In the genomic region with DNA sequence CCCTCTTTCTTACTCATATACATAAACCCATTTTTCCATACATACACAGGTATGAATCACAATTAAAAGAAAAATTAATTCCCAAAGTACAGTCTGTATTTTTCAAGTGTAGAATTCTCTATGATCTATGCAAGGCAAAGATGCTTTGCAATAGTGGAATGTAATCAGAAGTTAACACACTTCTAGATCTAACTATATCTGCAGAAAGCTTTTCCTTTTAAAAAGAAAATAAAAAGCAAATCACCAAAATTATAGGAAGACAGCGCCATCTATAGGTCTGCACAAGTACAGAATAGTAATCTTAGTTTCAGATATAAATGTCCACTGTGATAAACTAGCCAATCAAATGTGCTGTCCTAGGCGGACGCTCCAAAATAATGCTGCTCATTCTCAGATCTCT, we compare ENCODE assay signal across 8 cellular contexts. TPM values are rescaled to one million over a fixed set of nuclear protein-coding genes. Genes with fewer than 3 reads are reported as not detected.
A peak's percentile ranks its signal among the peaks of the same experiment; 100 is the strongest.
DNase-seq lines count a peak whose midpoint lies in the region; ATAC-seq and TF ChIP-seq lines count a peak whose summit lies in the region.

No MANE protein-coding gene starts in this region.

- no peaks in the 10 kb centered on the region for H3K36me3 ChIP-seq in Karpas-422 (ENCODE audit: insufficient read depth, low read length)

- peak; percentile 33 for DNase-seq in DMS79 (lab: John Stamatoyannopoulos, UW)
- peak; percentile 85 for DNase-seq in Karpas-422
- peak; percentile 73 for DNase-seq in OCI-M1 (lab: John Stamatoyannopoulos, UW)
- peak; percentile 59 for DNase-seq in epithelial cell of esophagus (ENCODE audit: low read depth)
- peak; percentile 53 for DNase-seq in renal cortical epithelial cell (ENCODE audit: low read depth)
- DNase-seq in stimulated activated CD4-positive, alpha-beta T cell treated with anti-CD3 and anti-CD28 coated beads, Interleukin-2, amount 100 ng/mL, for 48 hours: no peak

- peak overlapping the region; percentile 14 for H3K4me2 ChIP-seq in Karpas-422 (ENCODE audit: low read depth, low read length, poor library complexity, severe bottlenecking)

- H3K27ac ChIP-seq in Karpas-422 (ENCODE audit: low read length): no peak overlapping the region

- H2AFZ ChIP-seq in Karpas-422 (ENCODE audit: low read length): no peak overlapping the region

- TF ChIP-seq CTCF in epithelial cell of esophagus (IDR thresholded peaks at IDR 0.05; ENCODE audit: insufficient read depth, low read depth, low read length, missing control alignments): peak; percentile 61

- H3K4me3 ChIP-seq in Karpas-422 (ENCODE audit: low read length): no peak overlapping the region
- H3K4me3 ChIP-seq in epithelial cell of esophagus (ENCODE audit: low read length): no peak overlapping the region

- no peaks in the 10 kb centered on the region for H4K20me1 ChIP-seq in Karpas-422 (ENCODE audit: insufficient read depth, low read depth, low read length)

- H3K9me2 ChIP-seq in Karpas-422 (replicated peaks; ENCODE audit: insufficient read depth, low read length): no peaks in the 10 kb centered on the region

- no peaks in the 10 kb centered on the region for H3K27me3 ChIP-seq in Karpas-422 (ENCODE audit: low read length)

- ATAC-seq in GM18498 (IDR thresholded peaks at IDR 0.05; ENCODE audit: unreplicated experiment) (no peak), HG02870 (IDR thresholded peaks at IDR 0.05; ENCODE audit: unreplicated experiment) (no peak)

- no peaks in the 10 kb centered on the region for H3K79me2 ChIP-seq in Karpas-422 (ENCODE audit: low read length)

- 0 out of 2 replicates have a peak, but pooled peaks cover 3% of the 10 kb centered on the region for H3K9me3 ChIP-seq in Karpas-422 (ENCODE audit: low read length)

- H3K9ac ChIP-seq in Karpas-422 (ENCODE audit: low read length): no peak overlapping the region

- peaks cover 9% of the 10 kb centered on the region for H3K4me1 ChIP-seq in Karpas-422 (ENCODE audit: low read length)

RNA-seq across cellular contexts. Expression of a gene that starts 22.0 kb away (rescaled TPM):
- total RNA-seq in Karpas-422 (2014; rRNA removed; shearing (Covaris generic); ENCODE audit: low replicate concordance): 1.5 and 9.2 TPM in 2 replicates
- 0.69 and 0.89 TPM in 2 replicates for total RNA-seq in renal cortical epithelial cell

RNA-seq across cellular contexts. Expression of a gene that starts 47.3 kb away (rescaled TPM):
- total RNA-seq in Karpas-422 (2014; rRNA removed; shearing (Covaris generic); ENCODE audit: low replicate concordance): not detected in 2 replicates
- total RNA-seq in renal cortical epithelial cell: 6.4 and 18.3 TPM in 2 replicates

Comparison
In these comparisons a context has a peak if more than half of its experiments do, and no peak if none do; other contexts are left out.
1. DNase-seq: peak in DMS79 (single experiment), Karpas-422 (single experiment), OCI-M1 (single experiment), epithelial cell of esophagus (single experiment) and renal cortical epithelial cell (single experiment); none in stimulated activated CD4-positive, alpha-beta T cell treated with anti-CD3 and anti-CD28 coated beads, Interleukin-2, amount 100 ng/mL, for 48 hours (0 of 2).